17 cellular contexts compared by ENCODE assay signal in genomic region chr20:43430265-43430664, GRCh38. TPM values are rescaled to one million over a fixed set of nuclear protein-coding genes. Genes with fewer than 3 reads are reported as not detected.
DNase-seq lines count a peak whose midpoint lies in the region; ATAC-seq and TF ChIP-seq lines count a peak whose summit lies in the region.
"Had no signal": no experiment of that assay in that cellular context is flagged by ENCODE, and none has a peak within 500 bp of the region (broad histone marks: within the 10 kb centered on the region; RNA-seq: fewer than 3 reads in every experiment).

No MANE protein-coding gene starts in this region.

- CTCF ChIA-PET in Panc1 (lab: Charles Lee) (interaction anchor here (0.6 kb wide), 1 partner anchor 27 kb away, joined by 3 read pairs; no protein-coding TSS in a partner anchor), HEK293T (lab: Yijun Ruan, JAX) (interaction anchor here (1.5 kb wide), 1 partner anchor 22 kb away, joined by 4 read pairs; no protein-coding TSS in a partner anchor)

- no peaks in the 10 kb centered on the region for H3F3A ChIP-seq in GM23338 (replicated peaks; ENCODE audit: low read depth)

- peak; percentile 51 for ATAC-seq in GM23338
- ATAC-seq in Panc1 = 0 out of 2 replicates have a peak, but pooled peaks have one; percentile 39

- H3K9me3 ChIP-seq in Panc1 (ENCODE audit: control insufficient read depth, insufficient read depth, low read depth, low read length) = no peaks in the 10 kb centered on the region
- H3K9me3 ChIP-seq in iPS-15b (ENCODE audit: control insufficient read depth, insufficient read depth, low read length) = no peaks in the 10 kb centered on the region
- H3K9me3 ChIP-seq: BLaER1 had no signal

- no peak overlapping the region for H3K27ac ChIP-seq in GM23338 (ENCODE audit: low read depth)
- no peak overlapping the region for H3K27ac ChIP-seq in Panc1 (ENCODE audit: low read length)
- H3K27ac ChIP-seq: 22Rv1, BLaER1 had no signal

- in situ Hi-C loops in Panc1 (cut with HindIII; ENCODE audit: low pct_unique_long_range_greater_than_20kb, low sequenced_read_pairs) = no loop called here

- peaks cover 6% of the 10 kb centered on the region for H3K4me1 Mint-ChIP-seq in GM23338

- no peaks in the 10 kb centered on the region for H3K9me2 ChIP-seq in GM23338 (ENCODE audit: insufficient read depth)

- peaks cover 95% of the 10 kb centered on the region for H3K9me3 Mint-ChIP-seq in GM23338

- H3K4me1 ChIP-seq in GM23338 (ENCODE audit: insufficient read depth) (no peaks in the 10 kb centered on the region), Panc1 (ENCODE audit: control insufficient read depth, insufficient read depth, low read length) (no peaks in the 10 kb centered on the region), iPS-15b (ENCODE audit: control insufficient read depth, insufficient read depth, low read length) (peaks cover 8% of the 10 kb centered on the region)
- H3K4me1 ChIP-seq: BLaER1 had no signal

- DNase-seq in DMS 273 (lab: John Stamatoyannopoulos, UW; ENCODE audit: unreplicated experiment) (peak; percentile 14), DMS 273 treated with DMSO at 0.1 percent for 48 hours (lab: John Stamatoyannopoulos, UW) (no peak), GM23338 (ENCODE audit: low spot score) (peak; percentile 33), Panc1 (ENCODE audit: low read depth, low spot score) (no peak), DMS79 treated with DMSO at 0.1 percent for 48 hours (lab: John Stamatoyannopoulos, UW) (no peak), Ammon's horn (ENCODE audit: low spot score) (no peak), HEK293T (ENCODE audit: extremely low spot score) (no peak)
- DNase-seq: DMS153, IMR-90, NCI-H1436, NCI-H2029 treated with DMSO at 0.1 percent for 48 hours, NCI-H446, NCI-H774, SW 1271 had no signal

- BruUV-seq in Panc1 (replicated peaks; lab: Mats Ljungman, UMichigan) = no TSS peak

- H3K4me3 ChIP-seq in GM23338 = 0 out of 2 replicates have a peak overlapping the region, but pooled peaks have one; percentile 20
- H3K4me3 ChIP-seq in Panc1 (ENCODE audit: low read depth in 2 of 2, low read length in 2 of 2) = no peak overlapping the region
- H3K4me3 ChIP-seq in iPS-15b (ENCODE audit: low read depth, low read length) = peak overlapping the region; percentile 48
- H3K4me3 ChIP-seq: BLaER1 had no signal

- H3K79me2 ChIP-seq in GM23338 (replicated peaks; ENCODE audit: insufficient read depth) = no peaks in the 10 kb centered on the region

- H2AFZ ChIP-seq in GM23338 = no peak overlapping the region

- H3K27me3 ChIP-seq in GM23338 (ENCODE audit: insufficient read depth) (no peaks in the 10 kb centered on the region), Panc1 (ENCODE audit: control insufficient read depth, insufficient read depth, low read length) (peaks cover 12% of the 10 kb centered on the region), iPS-15b (ENCODE audit: control insufficient read depth, insufficient read depth, low read length) (no peaks in the 10 kb centered on the region)
- H3K27me3 ChIP-seq: BLaER1 had no signal

- intact Hi-C loops in Panc1 (cut with micrococcal nuclease; ENCODE audit: unreplicated experiment) = no loop called here

- H3K4me3 Mint-ChIP-seq in GM23338 = no peak overlapping the region

- no peaks in the 10 kb centered on the region; the same call in 1 of the 2 replicates for H3K36me3 ChIP-seq in GM23338 (ENCODE audit: insufficient read depth)
- H3K36me3 ChIP-seq in Panc1 (ENCODE audit: control insufficient read depth, insufficient read depth, low read length) = no peaks in the 10 kb centered on the region
- H3K36me3 ChIP-seq in iPS-15b (ENCODE audit: control insufficient read depth, insufficient read depth, low read length) = no peaks in the 10 kb centered on the region
- H3K36me3 ChIP-seq: BLaER1 had no signal

- POLR2A ChIA-PET in Panc1 (lab: Charles Lee) (no interaction called here), HEK293T (lab: Yijun Ruan, JAX) (interaction anchor here (1.2 kb wide), 1 partner anchor 28 kb away, joined by 4 read pairs; no protein-coding TSS in a partner anchor)

- H4K20me1 ChIP-seq in GM23338 (replicated peaks; ENCODE audit: insufficient read depth) = no peaks in the 10 kb centered on the region
- H4K20me1 ChIP-seq: BLaER1 had no signal

- H3K27ac Mint-ChIP-seq in GM23338 = no peak overlapping the region

- TF ChIP-seq CTCF in GM23338 (conservative IDR thresholded peaks at IDR 0.05; ENCODE audit: low read depth in 2 of 2) (no peak), Panc1 (IDR thresholded peaks at IDR 0.05) (no peak)

- peaks cover 11% of the 10 kb centered on the region for H3K27me3 Mint-ChIP-seq in GM23338 (ENCODE audit: insufficient read depth, low read depth, poor library complexity)

- no peak overlapping the region for H3K9ac ChIP-seq in iPS-15b (ENCODE audit: low read depth, low read length)
- H3K9ac ChIP-seq: BLaER1 had no signal

- peaks cover 23% of the 10 kb centered on the region for H3K36me3 Mint-ChIP-seq in GM23338 (ENCODE audit: low read depth)

- H3K4me2 ChIP-seq in GM23338 = peak overlapping the region; percentile 51; the same call in 1 of the 2 replicates
- H3K4me2 ChIP-seq: BLaER1 had no signal

TF ChIP-seq in GM23338, 12 proteins besides CTCF, POLR2A, EP300 and RAD21:
- TF ChIP-seq NANOG (IDR thresholded peaks at IDR 0.05; ENCODE audit: borderline replicate concordance) = no peak

TF ChIP-seq in HEK293T, 16 proteins besides CTCF, POLR2A, EP300 and RAD21:
- TF ChIP-seq CTBP1 (IDR thresholded peaks at IDR 0.05; ENCODE audit: borderline replicate concordance) (no peak), L3MBTL2 (conservative IDR thresholded peaks at IDR 0.05) (no peak), ELF4 (IDR thresholded peaks at IDR 0.05) (no peak), FOXA1 (IDR thresholded peaks at IDR 0.05) (no peak), FOXM1 (IDR thresholded peaks at IDR 0.05; ENCODE audit: borderline replicate concordance) (no peak), NFRKB (IDR thresholded peaks at IDR 0.05) (no peak), FOXK2 (IDR thresholded peaks at IDR 0.05) (no peak), ARNT (IDR thresholded peaks at IDR 0.05) (no peak), ZNF384 (IDR thresholded peaks at IDR 0.05) (no peak), SUZ12 (IDR thresholded peaks at IDR 0.05) (no peak), BHLHE40 (IDR thresholded peaks at IDR 0.05; ENCODE audit: borderline replicate concordance) (no peak), HDGF (IDR thresholded peaks at IDR 0.05; ENCODE audit: borderline replicate concordance) (no peak), LEF1 (IDR thresholded peaks at IDR 0.05; ENCODE audit: borderline replicate concordance) (no peak), PKNOX1 (IDR thresholded peaks at IDR 0.05) (no peak), SP1 (IDR thresholded peaks at IDR 0.05) (no peak), TARDBP (IDR thresholded peaks at IDR 0.05) (no peak)
TF ChIP-seq in HEK293T: peak in this region for 0.

RNA-seq across cellular contexts. Expression of gene SRSF6, which starts 27.4 kb away (rescaled TPM):
- total RNA-seq in GM23338 (2014; rRNA removed; shearing (Covaris generic)) = 61.5 and 62.3 TPM in 2 replicates
- polyA plus RNA-seq in GM23338 (2016; fragmentation: Nextera tagmentation; extraction: Ambion mirVana) = 49.4 and 60.1 TPM in 2 replicates
- 159 TPM for total RNA-seq in Panc1 (2021; ENCODE audit: unreplicated experiment)
- polyA plus RNA-seq in Panc1 (2012; ENCODE audit: insufficient read length) = 140 TPM

Comparison
In these comparisons a context has a peak if more than half of its experiments do, and no peak if none do; other contexts are left out.
1. DNase-seq: peak in DMS 273 (single experiment) and GM23338 (single experiment); none in DMS 273 treated with DMSO at 0.1 percent for 48 hours (single experiment), Panc1 (single experiment), DMS79 treated with DMSO at 0.1 percent for 48 hours (single experiment), Ammon's horn (single experiment) and HEK293T (single experiment).
2. H3K4me3 ChIP-seq: peak in GM23338 (single experiment) and iPS-15b (single experiment); none in Panc1 (0 of 2).